ENCODE assay signal across 7 cellular contexts in the genomic region with DNA sequence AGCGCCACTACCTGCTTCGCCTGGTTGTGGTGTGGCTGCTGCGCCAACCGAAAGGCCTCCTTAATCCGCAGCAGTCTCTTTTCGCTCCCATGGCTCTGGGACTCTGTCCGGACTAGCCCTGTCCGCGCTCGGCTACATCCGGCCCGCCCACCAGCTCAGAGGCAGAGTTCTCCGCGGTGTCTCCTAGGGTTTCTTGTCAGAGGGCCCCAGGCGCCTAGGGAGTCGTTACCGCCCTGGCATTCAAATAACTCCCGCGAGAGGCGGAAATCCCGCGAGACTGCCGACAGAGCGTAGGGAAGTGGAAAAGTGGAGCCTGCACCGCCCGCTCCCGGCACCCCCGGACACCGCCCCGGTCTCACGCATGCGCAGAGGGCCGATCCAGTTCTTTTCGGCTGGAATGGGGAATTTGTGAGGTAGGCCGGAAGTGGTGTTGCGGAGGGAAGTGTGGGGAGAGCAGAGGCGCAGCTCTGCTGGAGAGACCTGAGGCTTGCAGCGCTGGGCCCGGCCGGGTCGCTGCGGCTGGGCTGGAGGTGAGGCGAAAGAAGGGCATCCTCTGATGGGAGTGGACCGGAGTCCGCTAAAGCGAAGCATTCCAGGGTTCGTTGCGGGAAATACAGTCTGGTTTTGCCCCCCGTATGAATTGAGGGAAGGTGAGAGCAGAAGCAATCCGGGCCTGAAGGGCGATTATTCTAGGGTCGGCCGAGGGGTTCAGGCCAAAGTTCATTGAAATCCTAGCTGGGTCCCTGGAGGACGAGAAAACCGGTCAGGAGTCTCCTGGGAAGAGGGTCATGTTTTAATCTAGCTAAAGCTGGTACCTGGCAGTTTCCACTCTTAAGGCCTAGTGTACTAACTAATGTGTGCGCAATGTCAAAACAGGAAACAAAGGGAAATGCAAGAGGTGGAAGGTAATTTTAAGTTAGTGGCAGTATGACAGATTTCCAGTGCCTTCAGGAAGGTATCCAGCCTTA. TPM values are rescaled to one million over a fixed set of nuclear protein-coding genes. Genes with fewer than 3 reads are reported as not detected.
DNase-seq lines count a peak whose midpoint lies in the region; ATAC-seq and TF ChIP-seq lines count a peak whose summit lies in the region.

A gene (plus strand): TSS at position 456 of the 968 bp plus-strand sequence. CDS start 5,151 bp downstream, outside the sequence.

- peak; percentile 99 to 100 for DNase-seq in NCI-H2081 (lab: John Stamatoyannopoulos, UW)
- DNase-seq in T1000 (lab: John Stamatoyannopoulos, UW): peak; percentile 100
- peak; percentile 100 for DNase-seq in astrocyte of the hippocampus (ENCODE audit: low read depth, low spot score)
- DNase-seq in hepatocyte (ENCODE audit: low spot score): peak; percentile 99
- DNase-seq in renal cortical epithelial cell (ENCODE audit: low read depth): peak; percentile 93

- H3K36me3 ChIP-seq in hepatocyte (replicated peaks; ENCODE audit: insufficient read depth, low read depth): no peaks in the 10 kb centered on the region

- peak within 1 kb of the TSS; percentile 89 for H3K4me2 ChIP-seq in hepatocyte

- no peaks in the 10 kb centered on the region for H4K20me1 ChIP-seq in hepatocyte (ENCODE audit: insufficient read depth, poor library complexity, severe bottlenecking)

- no peaks in the 10 kb centered on the region for H3K27me3 ChIP-seq in hepatocyte

- H3K4me3 ChIP-seq in hepatocyte: peak within 1 kb of the TSS; percentile 61

- H3K9me2 ChIP-seq in hepatocyte (replicated peaks; ENCODE audit: insufficient read depth): no peaks in the 10 kb centered on the region

- 1% methylated on average over 56 of the region's 56 CpGs for WGBS in hepatocyte (ENCODE audit: low lambda C conversion rate, missing lambda C conversion rate)

- TF ChIP-seq CTCF in hepatocyte (IDR thresholded peaks at IDR 0.05; ENCODE audit: poor library complexity): peak; percentile 2

- H3K4me1 ChIP-seq in hepatocyte (ENCODE audit: insufficient read depth): peaks cover 12% of the 10 kb centered on the region

- peak; percentile 81 for ATAC-seq in GM18508 (IDR thresholded peaks at IDR 0.05; ENCODE audit: insufficient read depth, unreplicated experiment)
- ATAC-seq in HG03025 (IDR thresholded peaks at IDR 0.05; ENCODE audit: low FRiP score, unreplicated experiment): peak; percentile 94

- H3K27ac ChIP-seq in hepatocyte: peak within 1 kb of the TSS; percentile 98

- H3K9me3 ChIP-seq in hepatocyte (ENCODE audit: low read depth): no peaks in the 10 kb centered on the region

- peak within 1 kb of the TSS; percentile 61 for H2AFZ ChIP-seq in hepatocyte

- peaks cover 59% of the 10 kb centered on the region for H3K79me2 ChIP-seq in hepatocyte

RNA-seq across cellular contexts. Expression of the gene that starts here (rescaled TPM):
- 52.2 and 54.0 TPM in 2 replicates for total RNA-seq in hepatocyte
- polyA plus RNA-seq in hepatocyte: 51.8 and 64.2 TPM in 2 replicates
- 20.6 and 22.6 TPM in 2 replicates for total RNA-seq in renal cortical epithelial cell

Comparison
In these comparisons a context has a peak if more than half of its experiments do, and no peak if none do; other contexts are left out.
1. Peak in every context shown above with its lines: DNase-seq, ATAC-seq, H3K4me3 ChIP-seq and H3K27ac ChIP-seq.